18 cellular contexts compared by ENCODE assay signal in genomic region chr1:236808564-236809130, GRCh38. TPM values are rescaled to one million over a fixed set of nuclear protein-coding genes. Genes with fewer than 3 reads are reported as not detected.
DNase-seq lines count a peak whose midpoint lies in the region; ATAC-seq, FAIRE-seq and TF ChIP-seq lines count a peak whose summit lies in the region.
"Had no signal": no experiment of that assay in that cellular context is flagged by ENCODE, and none has a peak within 500 bp of the region (broad histone marks: within the 10 kb centered on the region; RNA-seq: fewer than 3 reads in every experiment).

No MANE protein-coding gene starts in this region.

- no peak overlapping the region for H3K4me3 ChIP-seq in adrenal gland
- peak overlapping the region; percentile 4 to 13 for H3K4me3 ChIP-seq in kidney (ENCODE audit: low read length in 2 of 2)
- H3K4me3 ChIP-seq in small intestine (ENCODE audit: low read depth in 1 of 2, low read length in 2 of 2): no peak overlapping the region
- H3K4me3 ChIP-seq: breast epithelium had no signal

- H3K27me3 Mint-ChIP-seq in activated naive CD4-positive, alpha-beta T cell treated with anti-CD3 and anti-CD28 coated beads, Interleukin-2, amount 50 U/mL, for 24 hours: no peaks in the 10 kb centered on the region
- no peaks in the 10 kb centered on the region for H3K27me3 Mint-ChIP-seq in T-helper 17 cell
- H3K27me3 Mint-ChIP-seq: activated naive CD4-positive, alpha-beta T cell treated with anti-CD3 and anti-CD28 coated beads, Interleukin-2, amount 10 ng/mL, durations not matched to agents 7 days and 5 days; CD4-positive, CD25-positive, alpha-beta regulatory T cell had no signal

- no peak overlapping the region for H3K4me3 Mint-ChIP-seq in activated naive CD4-positive, alpha-beta T cell treated with anti-CD3 and anti-CD28 coated beads, Interleukin-2, amount 50 U/mL, for 24 hours
- no peak overlapping the region for H3K4me3 Mint-ChIP-seq in T-helper 17 cell
- H3K4me3 Mint-ChIP-seq: activated naive CD4-positive, alpha-beta T cell treated with anti-CD3 and anti-CD28 coated beads, Interleukin-2, amount 10 ng/mL, durations not matched to agents 7 days and 5 days; CD4-positive, CD25-positive, alpha-beta regulatory T cell had no signal

- FAIRE-seq in kidney (lab: Jason Lieb, UNC) (no peak), small intestine (lab: Jason Lieb, UNC) (no peak)
- FAIRE-seq: A204.1 had no signal

- intact Hi-C loops in adrenal gland (cut with DNase I) (no loop called here), kidney (cut with DNase I) (no loop called here)

- peaks cover 30% of the 10 kb centered on the region for H3K36me3 Mint-ChIP-seq in activated naive CD4-positive, alpha-beta T cell treated with anti-CD3 and anti-CD28 coated beads, Interleukin-2, amount 50 U/mL, for 24 hours
- H3K36me3 Mint-ChIP-seq in T-helper 17 cell (ENCODE audit: low read depth): peaks cover 13% of the 10 kb centered on the region

- H3K9ac ChIP-seq in kidney (ENCODE audit: low read length in 2 of 2): peak overlapping the region; percentile 31 to 48

- H3K27ac ChIP-seq in adrenal gland: no peak overlapping the region
- peak overlapping the region; percentile 69 to 88 for H3K27ac ChIP-seq in kidney (ENCODE audit: low read depth in 2 of 2, low read length in 2 of 2)
- H3K27ac ChIP-seq in small intestine (ENCODE audit: low read depth in 1 of 2, low read length in 1 of 2): peak overlapping the region; percentile 37 to 45
- H3K27ac ChIP-seq: breast epithelium, foreskin keratinocyte had no signal

- no peak for TF ChIP-seq POLR2A in adrenal gland (IDR thresholded peaks at IDR 0.05)

- no peak for TF ChIP-seq CTCF in adrenal gland (IDR thresholded peaks at IDR 0.05)
- no peak for TF ChIP-seq CTCF in kidney (IDR thresholded peaks at IDR 0.05; ENCODE audit: borderline replicate concordance, extremely low read depth, insufficient read depth)

- no peak for DNase-seq in activated naive CD4-positive, alpha-beta T cell treated with Interleukin-2 at 50 U/mL for 16 hours
- DNase-seq in adrenal gland: peak in 4 of 7 donors; percentile 20 to 41 (median 31)
- DNase-seq in kidney: no peak
- DNase-seq in small intestine: peak; percentile 97
- no peak for DNase-seq in T-helper 17 cell
- DNase-seq: activated CD8-positive, alpha-beta memory T cell treated with anti-CD3 and anti-CD28 coated beads, Interleukin-2, amount 50 U/mL, for 48 hours; activated naive CD4-positive, alpha-beta T cell treated with anti-CD3 and anti-CD28 coated beads, Interleukin-2, amount 10 ng/mL, durations not matched to agents 7 days and 5 days; CD4-positive, CD25-positive, alpha-beta regulatory T cell; effector memory CD4-positive, alpha-beta T cell; foreskin keratinocyte; stimulated activated CD4-positive, alpha-beta T cell treated with anti-CD3 and anti-CD28 coated beads, Interleukin-15, amount 100 ng/mL, for 24 hours; stimulated activated naive CD8-positive, alpha-beta T cell treated with anti-CD3 and anti-CD28 coated beads, Interleukin-15, Interleukin-2, amounts not matched to agents 100 U/mL and 50 U/mL, for 24 hours; T-helper 1 cell had no signal

- WGBS in adrenal gland, 4 donors: 54 to 67% (median 60%) methylated on average over 8 of the region's 8 CpGs
- WGBS in small intestine, 3 donors: 19 to 58% (median 47%) methylated on average over 8 of the region's 8 CpGs

- H3K9me3 Mint-ChIP-seq in activated naive CD4-positive, alpha-beta T cell treated with anti-CD3 and anti-CD28 coated beads, Interleukin-2, amount 50 U/mL, for 24 hours: no peaks in the 10 kb centered on the region
- H3K9me3 Mint-ChIP-seq: activated naive CD4-positive, alpha-beta T cell treated with anti-CD3 and anti-CD28 coated beads, Interleukin-2, amount 10 ng/mL, durations not matched to agents 7 days and 5 days; CD4-positive, CD25-positive, alpha-beta regulatory T cell had no signal

- peaks cover 0 to 25% of the 10 kb centered on the region in 2 donors for H3K36me3 ChIP-seq in adrenal gland (replicated peaks in 1 of 2)
- peaks cover 21 to 33% of the 10 kb centered on the region in 2 donors for H3K36me3 ChIP-seq in kidney (ENCODE audit: control insufficient read depth in 1 of 2, insufficient read depth in 2 of 2, low read length in 2 of 2)
- H3K36me3 ChIP-seq in small intestine (ENCODE audit: control insufficient read depth in 2 of 2, insufficient read depth in 2 of 2, low read length in 2 of 2): peaks cover 2 to 8% of the 10 kb centered on the region in 2 donors

- no peak for ATAC-seq in HG03095 (IDR thresholded peaks at IDR 0.05; ENCODE audit: unreplicated experiment)
- no peak for ATAC-seq in T-helper 17 cell
- ATAC-seq in HG03469 (IDR thresholded peaks at IDR 0.05; ENCODE audit: unreplicated experiment): no peak
- ATAC-seq: foreskin keratinocyte; stimulated activated naive CD8-positive, alpha-beta T cell treated with anti-CD3 and anti-CD28 coated beads, Interleukin-15, Interleukin-2, amounts not matched to agents 100 U/mL and 50 U/mL, for 24 hours had no signal

- H3K4me1 ChIP-seq in adrenal gland (replicated peaks in 1 of 2) (peaks cover 0 to 15% of the 10 kb centered on the region in 2 donors), kidney (ENCODE audit: control insufficient read depth in 1 of 2, insufficient read depth in 1 of 2, low read depth in 1 of 2, low read length in 2 of 2) (peaks cover 17 to 24% of the 10 kb centered on the region in 2 donors), small intestine (ENCODE audit: control insufficient read depth in 2 of 2, insufficient read depth in 1 of 2, low read depth in 1 of 2, low read length in 1 of 2) (peaks cover 4 to 6% of the 10 kb centered on the region in 2 donors)
- H3K4me1 ChIP-seq: breast epithelium, foreskin keratinocyte had no signal

- H3K27me3 ChIP-seq in adrenal gland: no peaks in the 10 kb centered on the region
- H3K27me3 ChIP-seq in small intestine (ENCODE audit: control insufficient read depth in 2 of 2, insufficient read depth in 2 of 2, low read length in 2 of 2): no peaks in the 10 kb centered on the region
- H3K27me3 ChIP-seq: breast epithelium, foreskin keratinocyte had no signal

- H3K9me3 ChIP-seq in adrenal gland (replicated peaks in 1 of 3) (no peaks in the 10 kb centered on the region), kidney (ENCODE audit: control insufficient read depth in 1 of 2, low read length in 2 of 2) (no peaks in the 10 kb centered on the region), small intestine (ENCODE audit: control insufficient read depth, low read depth) (no peaks in the 10 kb centered on the region), T-helper 17 cell (ENCODE audit: control insufficient read depth, low read length, poor library complexity, severe bottlenecking) (no peaks in the 10 kb centered on the region)
- H3K9me3 ChIP-seq: breast epithelium had no signal

- H3K4me1 Mint-ChIP-seq in activated naive CD4-positive, alpha-beta T cell treated with anti-CD3 and anti-CD28 coated beads, Interleukin-2, amount 50 U/mL, for 24 hours: peaks cover 28% of the 10 kb centered on the region
- peaks cover 16% of the 10 kb centered on the region for H3K4me1 Mint-ChIP-seq in T-helper 17 cell
- H3K4me1 Mint-ChIP-seq: activated naive CD4-positive, alpha-beta T cell treated with anti-CD3 and anti-CD28 coated beads, Interleukin-2, amount 10 ng/mL, durations not matched to agents 7 days and 5 days had no signal

- peak overlapping the region; percentile 35 for H3K27ac Mint-ChIP-seq in activated naive CD4-positive, alpha-beta T cell treated with anti-CD3 and anti-CD28 coated beads, Interleukin-2, amount 50 U/mL, for 24 hours
- H3K27ac Mint-ChIP-seq in T-helper 17 cell: no peak overlapping the region
- H3K27ac Mint-ChIP-seq: activated naive CD4-positive, alpha-beta T cell treated with anti-CD3 and anti-CD28 coated beads, Interleukin-2, amount 10 ng/mL, durations not matched to agents 7 days and 5 days had no signal

RNA-seq across cellular contexts. Expression of gene MTR, which starts 13.6 kb away (rescaled TPM):
- total RNA-seq in adrenal gland (10 to 100 TPM; 17.2 to 41.9 (median 27.9) TPM), kidney (61.0 TPM), T-helper 17 cell (10 to 100 TPM; 45.8 to 52.0 TPM)
- polyA plus RNA-seq in adrenal gland (10 to 100 TPM in 1 of 3 donors, 1 to 10 TPM in 2; 7.8 to 11.8 (median 9.3) TPM), kidney (ENCODE audit: insufficient read depth, low read depth, low replicate concordance) (7.6 TPM), small intestine (1 to 10 TPM; 2.2 to 5.7 (median 3.4) TPM)

Comparison
In these comparisons a context has a peak if more than half of its experiments do, and no peak if none do; other contexts are left out.
1. DNase-seq: peak in adrenal gland (4 of 7) and small intestine (single experiment); none in activated naive CD4-positive, alpha-beta T cell treated with Interleukin-2 at 50 U/mL for 16 hours (single experiment), kidney (single experiment) and T-helper 17 cell (0 of 3).
2. H3K27ac ChIP-seq: peak in kidney (2 of 2) and small intestine (2 of 2); none in adrenal gland (0 of 5).
3. H3K4me3 ChIP-seq: peak in kidney (2 of 2); none in adrenal gland (0 of 4) and small intestine (0 of 2).